In the genomic region with DNA sequence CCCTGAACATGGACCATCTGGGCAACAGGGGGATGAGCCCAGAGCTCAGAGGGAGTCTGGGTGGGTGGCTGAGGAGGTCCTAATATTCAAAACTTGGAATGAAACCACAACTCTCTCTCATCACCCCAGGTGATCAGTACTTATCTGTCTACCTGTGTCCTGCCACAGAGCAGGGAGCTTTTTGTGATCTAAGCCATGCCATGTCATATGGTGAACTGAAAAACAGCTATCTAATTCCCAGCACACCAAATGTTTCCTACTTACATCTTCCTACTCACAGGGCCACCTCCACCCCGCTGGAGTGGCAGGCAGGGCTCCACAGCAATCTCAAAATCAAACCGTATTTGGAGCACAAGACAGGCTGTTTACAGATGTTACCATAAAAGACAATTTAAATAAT, we compare ENCODE assay signal across 12 cellular contexts.
DNase-seq lines count a peak whose midpoint lies in the region; ATAC-seq and TF ChIP-seq lines count a peak whose summit lies in the region.
"Had no signal": no experiment of that assay in that cellular context is flagged by ENCODE, and none has a peak within 500 bp of the region (broad histone marks: within the 10 kb centered on the region; RNA-seq: fewer than 3 reads in every experiment).

No MANE protein-coding gene starts in this region.

- peak overlapping the region; percentile 87 for H3K4me3 Mint-ChIP-seq in Caco-2 (ENCODE audit: unreplicated experiment)

- H3K4me3 ChIP-seq in Caco-2 (ENCODE audit: low read depth, low read length) (no peak overlapping the region), Panc1 (ENCODE audit: low read depth in 2 of 2, low read length in 2 of 2) (no peak overlapping the region), esophagus (ENCODE audit: low read depth in 1 of 2, low read length in 2 of 2) (no peak overlapping the region), psoas muscle (no peak overlapping the region)

- no peaks in the 10 kb centered on the region for H3K27me3 ChIP-seq in Caco-2 (replicated peaks; ENCODE audit: control insufficient read depth, insufficient read depth, low read length)
- H3K27me3 ChIP-seq in Panc1 (ENCODE audit: control insufficient read depth, insufficient read depth, low read length) = no peaks in the 10 kb centered on the region
- no peaks in the 10 kb centered on the region for H3K27me3 ChIP-seq in esophagus (ENCODE audit: control insufficient read depth in 1 of 2, insufficient read depth in 2 of 2, low read length in 2 of 2)
- peaks cover 0 to 30% (median 0%) of the 10 kb centered on the region in 3 donors for H3K27me3 ChIP-seq in psoas muscle (ENCODE audit: insufficient read depth in 3 of 3, low read length in 2 of 3)

- in situ Hi-C loops in Panc1 (cut with HindIII; ENCODE audit: low pct_unique_long_range_greater_than_20kb, low sequenced_read_pairs) = no loop called here

- H3K27ac Mint-ChIP-seq in Caco-2 (ENCODE audit: unreplicated experiment) = peak overlapping the region; percentile 84
- H3K27ac Mint-ChIP-seq: CD8-positive, alpha-beta memory T cell had no signal

- no peaks in the 10 kb centered on the region for H3K9me3 Mint-ChIP-seq in Caco-2 (ENCODE audit: unreplicated experiment)

- ATAC-seq in Panc1 (no peak), psoas muscle (no peak), GM18498 (IDR thresholded peaks at IDR 0.05; ENCODE audit: unreplicated experiment) (no peak)

- H3K27me3 Mint-ChIP-seq in Caco-2 (ENCODE audit: insufficient read depth, unreplicated experiment) = no peaks in the 10 kb centered on the region

- H3K36me3 Mint-ChIP-seq in Caco-2 (ENCODE audit: insufficient read depth, unreplicated experiment) = peaks cover 43% of the 10 kb centered on the region

- CTCF ChIA-PET in Caco-2 (lab: Charles Lee) (interaction anchor here (1.2 kb wide), 1 partner anchor 13 kb away, joined by 3 read pairs; no protein-coding TSS in a partner anchor), Panc1 (lab: Charles Lee) (interaction anchor here (1.0 kb wide), 1 partner anchor 141 kb away, joined by 3 read pairs; no protein-coding TSS in a partner anchor)

- H3K4me1 Mint-ChIP-seq in Caco-2 (ENCODE audit: low read depth, unreplicated experiment) = peaks cover 28% of the 10 kb centered on the region

- BruUV-seq in Caco-2 (replicated peaks; lab: Mats Ljungman, UMichigan) (no TSS peak), Panc1 (replicated peaks; lab: Mats Ljungman, UMichigan) (no TSS peak)

- intact Hi-C loops in Caco-2 (cut with micrococcal nuclease; ENCODE audit: unreplicated experiment) = loop anchor here (1.0 to 5.0 kb wide), 2 partner anchors 30 to 130 kb away; no protein-coding TSS in a partner anchor
- intact Hi-C loops in Panc1 (cut with micrococcal nuclease; ENCODE audit: unreplicated experiment) = no loop called here
- intact Hi-C loops in psoas muscle (cut with DNase I) = loop anchor here in 1 of 2 donors (5.0 kb wide), 2 partner anchors 50 to 440 kb away; no protein-coding TSS in a partner anchor

- peak overlapping the region; percentile 74 for H3K27ac ChIP-seq in Panc1 (ENCODE audit: low read length)
- H3K27ac ChIP-seq in esophagus (ENCODE audit: low read depth in 2 of 2, low read length in 1 of 2) = peak overlapping the region; percentile 69 to 92
- peak overlapping the region; percentile 86 for H3K27ac ChIP-seq in psoas muscle
- H3K27ac ChIP-seq: KMS-11 had no signal

- H3K4me1 ChIP-seq in Caco-2 (peaks cover 28% of the 10 kb centered on the region), Panc1 (ENCODE audit: control insufficient read depth, insufficient read depth, low read length) (peaks cover 27% of the 10 kb centered on the region), esophagus (ENCODE audit: control insufficient read depth in 2 of 2, insufficient read depth in 2 of 2, low read length in 1 of 2) (peaks cover 0 to 4% of the 10 kb centered on the region in 2 donors), psoas muscle (peaks cover 15% of the 10 kb centered on the region)

- H3K36me3 ChIP-seq in Caco-2 (ENCODE audit: control insufficient read depth, insufficient read depth, low read length) (no peaks in the 10 kb centered on the region), Panc1 (ENCODE audit: control insufficient read depth, insufficient read depth, low read length) (no peaks in the 10 kb centered on the region), esophagus (ENCODE audit: control insufficient read depth in 2 of 2, insufficient read depth in 2 of 2, low read length in 1 of 2) (no peaks in the 10 kb centered on the region), psoas muscle (ENCODE audit: insufficient read depth in 1 of 2, low read depth in 1 of 2) (no peaks in the 10 kb centered on the region)

- DNase-seq in Caco-2 (no peak), Panc1 (ENCODE audit: low read depth, low spot score) (no peak), psoas muscle (no peak), 8988T (no peak), COLO829 (ENCODE audit: low spot score) (no peak), germinal center (ENCODE audit: low spot score) (no peak)
- DNase-seq: activated CD8-positive, alpha-beta memory T cell treated with anti-CD3 and anti-CD28 coated beads, Interleukin-2, amount 50 U/mL, for 4 hours; CD8-positive, alpha-beta memory T cell; H7 had no signal

- no peaks in the 10 kb centered on the region for H3K9me3 ChIP-seq in Caco-2
- no peaks in the 10 kb centered on the region for H3K9me3 ChIP-seq in Panc1 (ENCODE audit: control insufficient read depth, insufficient read depth, low read depth, low read length)
- H3K9me3 ChIP-seq in esophagus (ENCODE audit: control insufficient read depth in 2 of 2, insufficient read depth in 1 of 2, low read depth in 1 of 2, low read length in 1 of 2) = no peaks in the 10 kb centered on the region
- no peaks in the 10 kb centered on the region for H3K9me3 ChIP-seq in psoas muscle

- POLR2A ChIA-PET in Caco-2 (lab: Charles Lee) = interaction anchor here (0.7 kb wide), 1 partner anchor 26 kb away, joined by 3 read pairs; no protein-coding TSS in a partner anchor
- POLR2A ChIA-PET in Panc1 (lab: Charles Lee) = no interaction called here

- no peak for TF ChIP-seq CTCF in Caco-2 (IDR thresholded peaks at IDR 0.05; ENCODE audit: insufficient read depth in 1 of 2, low read depth in 1 of 2, low read length in 1 of 2, severe bottlenecking in 1 of 2, unreplicated experiment in 1 of 2)
- TF ChIP-seq CTCF in Panc1 (IDR thresholded peaks at IDR 0.05) = no peak
- TF ChIP-seq CTCF in psoas muscle (IDR thresholded peaks at IDR 0.05) = no peak

- 65 to 69% methylated on average over 2 of the region's 2 CpGs for WGBS in esophagus, 2 donors
- WGBS in psoas muscle, 3 donors = 81 to 87% (median 87%) methylated on average over 2 of the region's 2 CpGs
